In the genomic region with DNA sequence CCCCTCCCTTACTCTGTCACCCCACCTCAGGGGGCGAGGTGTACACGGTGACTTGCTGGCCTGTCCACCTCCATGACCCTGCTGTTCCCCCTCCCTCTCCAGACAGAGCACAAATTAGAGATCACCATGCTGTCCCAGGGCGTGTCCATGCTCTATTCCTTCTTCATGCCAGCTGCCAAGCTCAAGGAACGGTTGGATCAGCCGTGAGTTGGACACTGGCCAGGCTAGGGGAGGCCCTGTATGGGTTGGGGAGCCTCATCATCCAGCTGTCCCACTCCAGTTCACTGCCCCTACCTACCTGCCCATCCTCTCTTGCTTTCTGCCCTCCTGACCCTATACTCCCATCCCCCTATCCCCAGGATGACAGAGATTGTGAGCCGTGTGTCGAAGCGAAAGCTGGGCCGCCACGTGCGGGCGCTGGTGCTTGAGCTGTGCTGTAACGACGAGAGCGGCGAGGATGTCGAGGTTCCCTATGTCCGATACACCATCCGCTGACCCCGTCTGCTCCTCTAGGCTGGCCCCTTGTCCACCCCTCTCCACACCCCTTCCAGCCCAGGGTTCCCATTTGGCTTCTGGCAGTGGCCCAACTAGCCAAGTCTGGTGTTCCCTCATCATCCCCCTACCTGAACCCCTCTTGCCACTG, we compare ENCODE assay signal across 19 cellular contexts. TPM values are rescaled to one million over a fixed set of nuclear protein-coding genes. Genes with fewer than 3 reads are reported as not detected.
DNase-seq lines count a peak whose midpoint lies in the region; ATAC-seq and TF ChIP-seq lines count a peak whose summit lies in the region.
"Had no signal": no experiment of that assay in that cellular context is flagged by ENCODE, and none has a peak within 500 bp of the region (broad histone marks: within the 10 kb centered on the region; RNA-seq: fewer than 3 reads in every experiment).

No MANE protein-coding gene starts in this region.

- no peaks in the 10 kb centered on the region for H3K27me3 ChIP-seq in Caco-2 (replicated peaks; ENCODE audit: control insufficient read depth, insufficient read depth, low read length)
- H3K27me3 ChIP-seq: esophagus squamous epithelium, gastroesophageal sphincter, pancreas, right lobe of liver had no signal

- H3K9me3 ChIP-seq in Caco-2, result no peaks in the 10 kb centered on the region
- H3K9me3 ChIP-seq: esophagus squamous epithelium, gastroesophageal sphincter, pancreas, right lobe of liver had no signal

- intact Hi-C loops in Caco-2 (cut with micrococcal nuclease; ENCODE audit: unreplicated experiment), result loop anchor here (5.0 to 10.0 kb wide), 2 partner anchors 168 to 440 kb away; a partner anchor contains a TSS

- H3K36me3 Mint-ChIP-seq in Caco-2 (ENCODE audit: insufficient read depth, unreplicated experiment), result peaks cover 82% of the 10 kb centered on the region
- peaks cover 63% of the 10 kb centered on the region for H3K36me3 Mint-ChIP-seq in WTC11
- peaks cover 2 to 58% (median 5%) of the 10 kb centered on the region in 3 donors for H3K36me3 Mint-ChIP-seq in naive thymus-derived CD8-positive, alpha-beta T cell
- H3K36me3 Mint-ChIP-seq in activated CD4-positive, alpha-beta memory T cell treated with anti-CD3 and anti-CD28 coated beads, Interleukin-2, amount 10 ng/mL, durations not matched to agents 7 days and 5 days (ENCODE audit: low read depth), result peaks cover 60% of the 10 kb centered on the region

- TSS peak; percentile 15 for BruUV-seq in Caco-2 (replicated peaks; lab: Mats Ljungman, UMichigan)

- H3K9me3 Mint-ChIP-seq in Caco-2 (ENCODE audit: unreplicated experiment), result no peaks in the 10 kb centered on the region
- no peaks in the 10 kb centered on the region for H3K9me3 Mint-ChIP-seq in WTC11
- H3K9me3 Mint-ChIP-seq in naive thymus-derived CD8-positive, alpha-beta T cell, result no peaks in the 10 kb centered on the region
- no peaks in the 10 kb centered on the region for H3K9me3 Mint-ChIP-seq in activated CD4-positive, alpha-beta memory T cell treated with anti-CD3 and anti-CD28 coated beads, Interleukin-2, amount 10 ng/mL, durations not matched to agents 7 days and 5 days
- H3K9me3 Mint-ChIP-seq: brain; CD8-positive, alpha-beta T cell had no signal

- peaks cover 3% of the 10 kb centered on the region for H3K36me3 ChIP-seq in Caco-2 (ENCODE audit: control insufficient read depth, insufficient read depth, low read length)

- CTCF ChIA-PET in Caco-2 (lab: Charles Lee) (no interaction called here), WTC11 (lab: Charles Lee) (no interaction called here)
- CTCF ChIA-PET in activated CD4-positive, alpha-beta memory T cell treated with anti-CD3 and anti-CD28 coated beads, Interleukin-2, amount 10 ng/mL, durations not matched to agents 7 days and 5 days (lab: Charles Lee), result no interaction called here

- peaks cover 28% of the 10 kb centered on the region for H3K4me1 Mint-ChIP-seq in Caco-2 (ENCODE audit: low read depth, unreplicated experiment)
- peaks cover 15% of the 10 kb centered on the region for H3K4me1 Mint-ChIP-seq in WTC11
- peaks cover 15 to 33% (median 19%) of the 10 kb centered on the region in 4 donors for H3K4me1 Mint-ChIP-seq in naive thymus-derived CD8-positive, alpha-beta T cell
- H3K4me1 Mint-ChIP-seq in activated CD4-positive, alpha-beta memory T cell treated with anti-CD3 and anti-CD28 coated beads, Interleukin-2, amount 10 ng/mL, durations not matched to agents 7 days and 5 days, result peaks cover 21% of the 10 kb centered on the region

- H3K27ac Mint-ChIP-seq in Caco-2 (ENCODE audit: unreplicated experiment) (no peak overlapping the region), WTC11 (0 out of 2 replicates have a peak overlapping the region, but pooled peaks have one; percentile 23)
- peak overlapping the region in 7 of 10 donors; percentile 45 to 90 (median 62) for H3K27ac Mint-ChIP-seq in naive thymus-derived CD8-positive, alpha-beta T cell
- H3K27ac Mint-ChIP-seq in activated CD4-positive, alpha-beta memory T cell treated with anti-CD3 and anti-CD28 coated beads, Interleukin-2, amount 10 ng/mL, durations not matched to agents 7 days and 5 days, result no peak overlapping the region
- H3K27ac Mint-ChIP-seq: CD8-positive, alpha-beta T cell had no signal

- no peaks in the 10 kb centered on the region for H3K4me1 ChIP-seq in Caco-2

- TF ChIP-seq CTCF in 22Rv1 (IDR thresholded peaks at IDR 0.05) (no peak), Caco-2 (IDR thresholded peaks at IDR 0.05; ENCODE audit: insufficient read depth in 1 of 2, low read depth in 1 of 2, low read length in 1 of 2, severe bottlenecking in 1 of 2, unreplicated experiment in 1 of 2) (no peak), WTC11 (IDR thresholded peaks at IDR 0.05) (no peak)

- DNase-seq in Caco-2, result no peak
- DNase-seq in WTC11 (ENCODE audit: low spot score), result no peak
- DNase-seq in naive thymus-derived CD8-positive, alpha-beta T cell, result no peak
- no peak for DNase-seq in activated CD4-positive, alpha-beta memory T cell treated with anti-CD3 and anti-CD28 coated beads, Interleukin-2, amount 10 ng/mL, durations not matched to agents 7 days and 5 days
- no peak for DNase-seq in Kasumi-1 (lab: John Stamatoyannopoulos, UW)
- no peak for DNase-seq in NCI-H2107 (lab: John Stamatoyannopoulos, UW)
- DNase-seq: activated CD4-positive, alpha-beta T cell treated with anti-CD3 and anti-CD28 coated beads for 36 hours; CD8-positive, alpha-beta T cell; effector memory CD4-positive, alpha-beta T cell; esophagus squamous epithelium; KG1; NCI-H1694; NCI-H69; SHP77 treated with DMSO at 0.1 percent for 48 hours had no signal

- no peak for ATAC-seq in WTC11
- ATAC-seq in naive thymus-derived CD8-positive, alpha-beta T cell, result no peak
- ATAC-seq: activated CD4-positive, alpha-beta T cell treated with anti-CD3 and anti-CD28 coated beads for 36 hours; CD8-positive, alpha-beta T cell; gastroesophageal sphincter; pancreas; right lobe of liver had no signal

- no peak overlapping the region for H3K4me3 ChIP-seq in Caco-2 (ENCODE audit: low read depth, low read length)
- H3K4me3 ChIP-seq: esophagus squamous epithelium, gastroesophageal sphincter, pancreas, right lobe of liver had no signal

- H3K4me3 Mint-ChIP-seq in Caco-2 (ENCODE audit: unreplicated experiment) (no peak overlapping the region), WTC11 (no peak overlapping the region)
- H3K4me3 Mint-ChIP-seq in naive thymus-derived CD8-positive, alpha-beta T cell, result no peak overlapping the region
- H3K4me3 Mint-ChIP-seq in activated CD4-positive, alpha-beta memory T cell treated with anti-CD3 and anti-CD28 coated beads, Interleukin-2, amount 10 ng/mL, durations not matched to agents 7 days and 5 days, result no peak overlapping the region
- H3K4me3 Mint-ChIP-seq: activated CD4-positive, alpha-beta T cell treated with anti-CD3 and anti-CD28 coated beads for 36 hours; brain; CD8-positive, alpha-beta T cell had no signal

- POLR2A ChIA-PET in Caco-2 (lab: Charles Lee) (no interaction called here), WTC11 (lab: Charles Lee) (no interaction called here)
- POLR2A ChIA-PET in naive thymus-derived CD8-positive, alpha-beta T cell (lab: Charles Lee), result no interaction called here
- POLR2A ChIA-PET in activated CD4-positive, alpha-beta memory T cell treated with anti-CD3 and anti-CD28 coated beads, Interleukin-2, amount 10 ng/mL, durations not matched to agents 7 days and 5 days (lab: Charles Lee), result no interaction called here

- peak overlapping the region; percentile 88; the same call in 1 of the 2 replicates for H3K27ac ChIP-seq in 22Rv1
- H3K27ac ChIP-seq: pancreas, right lobe of liver had no signal

- H3K27me3 Mint-ChIP-seq in Caco-2 (ENCODE audit: insufficient read depth, unreplicated experiment), result no peaks in the 10 kb centered on the region
- no peaks in the 10 kb centered on the region; the same call in 1 of the 2 replicates for H3K27me3 Mint-ChIP-seq in WTC11 (ENCODE audit: low read depth)
- H3K27me3 Mint-ChIP-seq in naive thymus-derived CD8-positive, alpha-beta T cell, result no peaks in the 10 kb centered on the region
- H3K27me3 Mint-ChIP-seq in activated CD4-positive, alpha-beta memory T cell treated with anti-CD3 and anti-CD28 coated beads, Interleukin-2, amount 10 ng/mL, durations not matched to agents 7 days and 5 days, result no peaks in the 10 kb centered on the region
- H3K27me3 Mint-ChIP-seq: activated CD4-positive, alpha-beta T cell treated with anti-CD3 and anti-CD28 coated beads for 36 hours had no signal

TF ChIP-seq in WTC11, 78 proteins besides CTCF, POLR2A, EP300 and RAD21 (continues in another document):
- TF ChIP-seq ESRRA (CRISPR knock-in tag; IDR thresholded peaks at IDR 0.05; ENCODE audit: borderline replicate concordance), result no peak
- TF ChIP-seq, protein P1, sequence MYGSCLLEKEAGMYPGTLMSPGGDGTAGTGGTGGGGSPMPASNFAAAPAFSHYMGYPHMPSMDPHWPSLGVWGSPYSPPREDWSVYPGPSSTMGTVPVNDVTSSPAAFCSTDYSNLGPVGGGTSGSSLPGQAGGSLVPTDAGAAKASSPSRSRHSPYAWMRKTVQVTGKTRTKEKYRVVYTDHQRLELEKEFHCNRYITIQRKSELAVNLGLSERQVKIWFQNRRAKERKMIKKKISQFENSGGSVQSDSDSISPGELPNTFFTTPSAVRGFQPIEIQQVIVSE (CRISPR knock-in tag; IDR thresholded peaks at IDR 0.05; ENCODE audit: borderline replicate concordance), result no peak

RNA-seq across cellular contexts. Expression of a gene that starts 3.9 kb away (rescaled TPM):
- total RNA-seq in Caco-2 (2022) (117 and 129 TPM in 2 replicates), WTC11 (2021) (130 to 150 TPM (median 145 TPM) in 3 replicates)
- 10 to 100 TPM; 48.2 to 49.0 TPM for total RNA-seq in naive thymus-derived CD8-positive, alpha-beta T cell
- polyA plus RNA-seq in naive thymus-derived CD8-positive, alpha-beta T cell, result 10 to 100 TPM in 1 of 3 donors, 1 to 10 TPM in 2; 3.1 to 13.6 (median 6.1) TPM
- 10 to 100 TPM; 59.6 to 60.0 TPM for total RNA-seq in activated CD4-positive, alpha-beta memory T cell treated with anti-CD3 and anti-CD28 coated beads, Interleukin-2, amount 10 ng/mL, durations not matched to agents 7 days and 5 days

RNA-seq across cellular contexts. Expression of a gene that starts 18.3 kb away (rescaled TPM):
- total RNA-seq in Caco-2 (2022) (57.5 and 61.2 TPM in 2 replicates), WTC11 (2021) (82.5 to 86.8 TPM (median 86.3 TPM) in 3 replicates)
- total RNA-seq in naive thymus-derived CD8-positive, alpha-beta T cell, result 100 to 1,000 TPM; 191 to 195 TPM
- 100 to 1,000 TPM; 130 to 171 (median 137) TPM for polyA plus RNA-seq in naive thymus-derived CD8-positive, alpha-beta T cell
- 10 to 100 TPM; 27.6 to 29.4 TPM for total RNA-seq in activated CD4-positive, alpha-beta memory T cell treated with anti-CD3 and anti-CD28 coated beads, Interleukin-2, amount 10 ng/mL, durations not matched to agents 7 days and 5 days

RNA-seq across cellular contexts. Expression of a gene that starts 20.9 kb away (rescaled TPM):
- total RNA-seq in Caco-2 (2022), result 156 and 157 TPM in 2 replicates
- total RNA-seq in WTC11 (2021), result 379 to 392 TPM (median 383 TPM) in 3 replicates
- total RNA-seq in naive thymus-derived CD8-positive, alpha-beta T cell, result 100 to 1,000 TPM; 122 to 125 TPM
- polyA plus RNA-seq in naive thymus-derived CD8-positive, alpha-beta T cell, result 100 to 1,000 TPM; 156 to 176 (median 163) TPM
- 100 to 1,000 TPM; 180 to 187 TPM for total RNA-seq in activated CD4-positive, alpha-beta memory T cell treated with anti-CD3 and anti-CD28 coated beads, Interleukin-2, amount 10 ng/mL, durations not matched to agents 7 days and 5 days

Comparison
In these comparisons a context has a peak if more than half of its experiments do, and no peak if none do; other contexts are left out.
1. H3K27ac Mint-ChIP-seq: peak in WTC11 (single experiment) and naive thymus-derived CD8-positive, alpha-beta T cell (7 of 10); none in Caco-2 (single experiment) and activated CD4-positive, alpha-beta memory T cell treated with anti-CD3 and anti-CD28 coated beads, Interleukin-2, amount 10 ng/mL, durations not matched to agents 7 days and 5 days (single experiment).